1 cellular context compared by ENCODE assay signal in the genomic region with DNA sequence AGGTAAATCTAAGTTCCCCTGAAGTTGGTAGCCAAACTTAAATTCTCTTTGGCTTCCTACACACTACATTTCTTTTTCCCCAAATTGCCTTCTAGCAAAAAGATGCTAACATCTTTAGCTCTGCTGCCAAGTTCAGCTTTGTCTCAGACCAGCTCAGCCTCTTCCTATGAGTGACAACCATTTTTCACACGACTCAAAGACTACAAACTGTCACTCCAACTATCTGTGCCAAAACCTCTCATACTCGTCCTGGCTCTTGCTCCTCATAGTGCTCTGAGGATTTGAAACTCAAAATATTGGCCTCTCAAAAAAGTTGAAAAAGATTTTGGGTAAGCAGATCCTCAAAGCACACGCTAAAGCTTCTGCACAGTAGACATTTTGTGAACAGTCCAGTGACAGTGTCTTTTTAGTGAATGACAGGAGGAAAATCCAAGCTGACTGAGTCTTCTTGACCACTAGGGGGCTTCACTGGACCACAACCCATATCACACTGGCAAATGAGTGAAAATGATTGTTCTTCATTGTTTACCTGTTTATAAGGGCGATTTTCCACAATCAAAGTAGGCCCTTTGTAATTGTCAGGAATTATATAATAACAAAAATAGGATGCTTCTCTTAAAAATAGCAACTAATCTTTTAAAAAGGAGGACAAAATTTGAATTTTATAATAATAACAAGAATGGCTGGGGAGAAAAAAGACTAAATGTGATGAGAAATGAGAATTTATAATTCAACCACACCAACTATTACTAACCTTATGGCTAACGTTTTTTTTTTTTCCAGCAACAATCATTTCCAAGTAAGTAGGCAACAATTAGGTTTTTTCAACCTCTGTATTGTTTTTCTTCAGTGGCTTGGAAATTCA.
TF ChIP-seq lines count a peak whose summit lies in the region.

No MANE protein-coding gene starts in this region.

TF ChIP-seq in HepG2, 621 proteins besides CTCF, POLR2A, EP300 and RAD21 (continued from another document and continues in another):
- TF ChIP-seq, protein P1, sequence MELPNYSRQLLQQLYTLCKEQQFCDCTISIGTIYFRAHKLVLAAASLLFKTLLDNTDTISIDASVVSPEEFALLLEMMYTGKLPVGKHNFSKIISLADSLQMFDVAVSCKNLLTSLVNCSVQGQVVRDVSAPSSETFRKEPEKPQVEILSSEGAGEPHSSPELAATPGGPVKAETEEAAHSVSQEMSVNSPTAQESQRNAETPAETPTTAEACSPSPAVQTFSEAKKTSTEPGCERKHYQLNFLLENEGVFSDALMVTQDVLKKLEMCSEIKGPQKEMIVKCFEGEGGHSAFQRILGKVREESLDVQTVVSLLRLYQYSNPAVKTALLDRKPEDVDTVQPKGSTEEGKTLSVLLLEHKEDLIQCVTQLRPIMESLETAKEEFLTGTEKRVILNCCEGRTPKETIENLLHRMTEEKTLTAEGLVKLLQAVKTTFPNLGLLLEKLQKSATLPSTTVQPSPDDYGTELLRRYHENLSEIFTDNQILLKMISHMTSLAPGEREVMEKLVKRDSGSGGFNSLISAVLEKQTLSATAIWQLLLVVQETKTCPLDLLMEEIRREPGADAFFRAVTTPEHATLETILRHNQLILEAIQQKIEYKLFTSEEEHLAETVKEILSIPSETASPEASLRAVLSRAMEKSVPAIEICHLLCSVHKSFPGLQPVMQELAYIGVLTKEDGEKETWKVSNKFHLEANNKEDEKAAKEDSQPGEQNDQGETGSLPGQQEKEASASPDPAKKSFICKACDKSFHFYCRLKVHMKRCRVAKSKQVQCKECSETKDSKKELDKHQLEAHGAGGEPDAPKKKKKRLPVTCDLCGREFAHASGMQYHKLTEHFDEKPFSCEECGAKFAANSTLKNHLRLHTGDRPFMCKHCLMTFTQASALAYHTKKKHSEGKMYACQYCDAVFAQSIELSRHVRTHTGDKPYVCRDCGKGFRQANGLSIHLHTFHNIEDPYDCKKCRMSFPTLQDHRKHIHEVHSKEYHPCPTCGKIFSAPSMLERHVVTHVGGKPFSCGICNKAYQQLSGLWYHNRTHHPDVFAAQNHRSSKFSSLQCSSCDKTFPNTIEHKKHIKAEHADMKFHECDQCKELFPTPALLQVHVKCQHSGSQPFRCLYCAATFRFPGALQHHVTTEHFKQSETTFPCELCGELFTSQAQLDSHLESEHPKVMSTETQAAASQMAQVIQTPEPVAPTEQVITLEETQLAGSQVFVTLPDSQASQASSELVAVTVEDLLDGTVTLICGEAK (IDR thresholded peaks at IDR 0.05), result no peak
- TF ChIP-seq, protein P1 (CRISPR knock-in tag; IDR thresholded peaks at IDR 0.05), result no peak
- TF ChIP-seq ZNF558 (CRISPR knock-in tag; IDR thresholded peaks at IDR 0.05; ENCODE audit: borderline replicate concordance), result no peak
- 0 out of 2 replicates have a peak, but pooled peaks have one; percentile 39 for TF ChIP-seq ZNF782 (CRISPR knock-in tag; IDR thresholded peaks at IDR 0.05; ENCODE audit: borderline replicate concordance)
- TF ChIP-seq PTBP1 (IDR thresholded peaks at IDR 0.05; ENCODE audit: low read depth, low read length, poor library complexity, severe bottlenecking), result no peak
- TF ChIP-seq STAG1 (CRISPR knock-in tag; IDR thresholded peaks at IDR 0.05), result peak; percentile 71
- no peak for TF ChIP-seq DR1 (CRISPR knock-in tag; IDR thresholded peaks at IDR 0.05)
- TF ChIP-seq MAFK (conservative IDR thresholded peaks at IDR 0.05 in 1 of 2, IDR thresholded peaks at IDR 0.05 in 1 of 2; ENCODE audit: low read length in 2 of 2), result peak; percentile 29 to 52
- no peak for TF ChIP-seq MIER3 (CRISPR knock-in tag; IDR thresholded peaks at IDR 0.05; ENCODE audit: borderline replicate concordance)
- no peak for TF ChIP-seq ZBTB38 (CRISPR knock-in tag; IDR thresholded peaks at IDR 0.05)
- TF ChIP-seq ZNF768 (CRISPR knock-in tag; IDR thresholded peaks at IDR 0.05), result no peak
- no peak for TF ChIP-seq SOX6 (IDR thresholded peaks at IDR 0.05)
- TF ChIP-seq SOX6 (CRISPR knock-in tag; IDR thresholded peaks at IDR 0.05), result no peak
- TF ChIP-seq, protein P2, sequence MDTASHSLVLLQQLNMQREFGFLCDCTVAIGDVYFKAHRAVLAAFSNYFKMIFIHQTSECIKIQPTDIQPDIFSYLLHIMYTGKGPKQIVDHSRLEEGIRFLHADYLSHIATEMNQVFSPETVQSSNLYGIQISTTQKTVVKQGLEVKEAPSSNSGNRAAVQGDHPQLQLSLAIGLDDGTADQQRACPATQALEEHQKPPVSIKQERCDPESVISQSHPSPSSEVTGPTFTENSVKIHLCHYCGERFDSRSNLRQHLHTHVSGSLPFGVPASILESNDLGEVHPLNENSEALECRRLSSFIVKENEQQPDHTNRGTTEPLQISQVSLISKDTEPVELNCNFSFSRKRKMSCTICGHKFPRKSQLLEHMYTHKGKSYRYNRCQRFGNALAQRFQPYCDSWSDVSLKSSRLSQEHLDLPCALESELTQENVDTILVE (CRISPR knock-in tag; IDR thresholded peaks at IDR 0.05), result 0 out of 2 replicates have a peak, but pooled peaks have one; percentile 16
- no peak for TF ChIP-seq ATAD3A (CRISPR knock-in tag; IDR thresholded peaks at IDR 0.05)
- no peak for TF ChIP-seq ZNF678 (CRISPR knock-in tag; IDR thresholded peaks at IDR 0.05)
- no peak for TF ChIP-seq SP1 (IDR thresholded peaks at IDR 0.05)
- no peak for TF ChIP-seq SP1 (CRISPR knock-in tag; IDR thresholded peaks at IDR 0.05)
- TF ChIP-seq ZNF841 (CRISPR knock-in tag; IDR thresholded peaks at IDR 0.05; ENCODE audit: borderline replicate concordance), result no peak
- TF ChIP-seq, protein P3, sequence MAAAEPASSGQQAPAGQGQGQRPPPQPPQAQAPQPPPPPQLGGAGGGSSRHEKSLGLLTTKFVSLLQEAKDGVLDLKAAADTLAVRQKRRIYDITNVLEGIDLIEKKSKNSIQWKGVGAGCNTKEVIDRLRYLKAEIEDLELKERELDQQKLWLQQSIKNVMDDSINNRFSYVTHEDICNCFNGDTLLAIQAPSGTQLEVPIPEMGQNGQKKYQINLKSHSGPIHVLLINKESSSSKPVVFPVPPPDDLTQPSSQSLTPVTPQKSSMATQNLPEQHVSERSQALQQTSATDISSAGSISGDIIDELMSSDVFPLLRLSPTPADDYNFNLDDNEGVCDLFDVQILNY (CRISPR knock-in tag; conservative IDR thresholded peaks at IDR 0.05), result no peak
- TF ChIP-seq ZNF335 (CRISPR knock-in tag; IDR thresholded peaks at IDR 0.05), result no peak
- TF ChIP-seq, protein P4, sequence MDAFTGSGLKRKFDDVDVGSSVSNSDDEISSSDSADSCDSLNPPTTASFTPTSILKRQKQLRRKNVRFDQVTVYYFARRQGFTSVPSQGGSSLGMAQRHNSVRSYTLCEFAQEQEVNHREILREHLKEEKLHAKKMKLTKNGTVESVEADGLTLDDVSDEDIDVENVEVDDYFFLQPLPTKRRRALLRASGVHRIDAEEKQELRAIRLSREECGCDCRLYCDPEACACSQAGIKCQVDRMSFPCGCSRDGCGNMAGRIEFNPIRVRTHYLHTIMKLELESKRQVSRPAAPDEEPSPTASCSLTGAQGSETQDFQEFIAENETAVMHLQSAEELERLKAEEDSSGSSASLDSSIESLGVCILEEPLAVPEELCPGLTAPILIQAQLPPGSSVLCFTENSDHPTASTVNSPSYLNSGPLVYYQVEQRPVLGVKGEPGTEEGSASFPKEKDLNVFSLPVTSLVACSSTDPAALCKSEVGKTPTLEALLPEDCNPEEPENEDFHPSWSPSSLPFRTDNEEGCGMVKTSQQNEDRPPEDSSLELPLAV (CRISPR knock-in tag; conservative IDR thresholded peaks at IDR 0.05; ENCODE audit: low read depth), result no peak
- no peak for TF ChIP-seq ZNF607 (CRISPR knock-in tag; IDR thresholded peaks at IDR 0.05; ENCODE audit: borderline replicate concordance)
- no peak; the same call in 1 of the 2 replicates for TF ChIP-seq ZNF605 (CRISPR knock-in tag; IDR thresholded peaks at IDR 0.05)
- no peak for TF ChIP-seq ZNF33A (CRISPR knock-in tag; IDR thresholded peaks at IDR 0.05; ENCODE audit: borderline replicate concordance)
- TF ChIP-seq HNRNPK (IDR thresholded peaks at IDR 0.05; ENCODE audit: low read depth, low read length, poor library complexity, severe bottlenecking), result no peak
- TF ChIP-seq, protein P5, sequence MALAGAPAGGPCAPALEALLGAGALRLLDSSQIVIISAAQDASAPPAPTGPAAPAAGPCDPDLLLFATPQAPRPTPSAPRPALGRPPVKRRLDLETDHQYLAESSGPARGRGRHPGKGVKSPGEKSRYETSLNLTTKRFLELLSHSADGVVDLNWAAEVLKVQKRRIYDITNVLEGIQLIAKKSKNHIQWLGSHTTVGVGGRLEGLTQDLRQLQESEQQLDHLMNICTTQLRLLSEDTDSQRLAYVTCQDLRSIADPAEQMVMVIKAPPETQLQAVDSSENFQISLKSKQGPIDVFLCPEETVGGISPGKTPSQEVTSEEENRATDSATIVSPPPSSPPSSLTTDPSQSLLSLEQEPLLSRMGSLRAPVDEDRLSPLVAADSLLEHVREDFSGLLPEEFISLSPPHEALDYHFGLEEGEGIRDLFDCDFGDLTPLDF (CRISPR knock-in tag; IDR thresholded peaks at IDR 0.05), result no peak
- no peak for TF ChIP-seq RCOR2 (CRISPR knock-in tag; IDR thresholded peaks at IDR 0.05)
- no peak for TF ChIP-seq SIX1 (CRISPR knock-in tag; IDR thresholded peaks at IDR 0.05; ENCODE audit: borderline replicate concordance)
- no peak for TF ChIP-seq RAD51 (IDR thresholded peaks at IDR 0.05; ENCODE audit: borderline replicate concordance)
- TF ChIP-seq, protein P6, sequence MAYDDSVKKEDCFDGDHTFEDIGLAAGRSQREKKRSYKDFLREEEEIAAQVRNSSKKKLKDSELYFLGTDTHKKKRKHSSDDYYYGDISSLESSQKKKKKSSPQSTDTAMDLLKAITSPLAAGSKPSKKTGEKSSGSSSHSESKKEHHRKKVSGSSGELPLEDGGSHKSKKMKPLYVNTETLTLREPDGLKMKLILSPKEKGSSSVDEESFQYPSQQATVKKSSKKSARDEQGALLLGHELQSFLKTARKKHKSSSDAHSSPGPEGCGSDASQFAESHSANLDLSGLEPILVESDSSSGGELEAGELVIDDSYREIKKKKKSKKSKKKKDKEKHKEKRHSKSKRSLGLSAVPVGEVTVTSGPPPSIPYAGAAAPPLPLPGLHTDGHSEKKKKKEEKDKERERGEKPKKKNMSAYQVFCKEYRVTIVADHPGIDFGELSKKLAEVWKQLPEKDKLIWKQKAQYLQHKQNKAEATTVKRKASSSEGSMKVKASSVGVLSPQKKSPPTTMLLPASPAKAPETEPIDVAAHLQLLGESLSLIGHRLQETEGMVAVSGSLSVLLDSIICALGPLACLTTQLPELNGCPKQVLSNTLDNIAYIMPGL (CRISPR knock-in tag; IDR thresholded peaks at IDR 0.05; ENCODE audit: borderline replicate concordance in 1 of 2, low read depth in 1 of 2), result no peak
- TF ChIP-seq, protein P7, sequence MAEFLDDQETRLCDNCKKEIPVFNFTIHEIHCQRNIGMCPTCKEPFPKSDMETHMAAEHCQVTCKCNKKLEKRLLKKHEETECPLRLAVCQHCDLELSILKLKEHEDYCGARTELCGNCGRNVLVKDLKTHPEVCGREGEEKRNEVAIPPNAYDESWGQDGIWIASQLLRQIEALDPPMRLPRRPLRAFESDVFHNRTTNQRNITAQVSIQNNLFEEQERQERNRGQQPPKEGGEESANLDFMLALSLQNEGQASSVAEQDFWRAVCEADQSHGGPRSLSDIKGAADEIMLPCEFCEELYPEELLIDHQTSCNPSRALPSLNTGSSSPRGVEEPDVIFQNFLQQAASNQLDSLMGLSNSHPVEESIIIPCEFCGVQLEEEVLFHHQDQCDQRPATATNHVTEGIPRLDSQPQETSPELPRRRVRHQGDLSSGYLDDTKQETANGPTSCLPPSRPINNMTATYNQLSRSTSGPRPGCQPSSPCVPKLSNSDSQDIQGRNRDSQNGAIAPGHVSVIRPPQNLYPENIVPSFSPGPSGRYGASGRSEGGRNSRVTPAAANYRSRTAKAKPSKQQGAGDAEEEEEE (CRISPR knock-in tag; IDR thresholded peaks at IDR 0.05; ENCODE audit: borderline replicate concordance), result no peak
- no peak for TF ChIP-seq DNMT3B (CRISPR knock-in tag; conservative IDR thresholded peaks at IDR 0.05)
- TF ChIP-seq ZNF331 (CRISPR knock-in tag; IDR thresholded peaks at IDR 0.05), result peak; percentile 38; the same call in 1 of the 2 replicates
- TF ChIP-seq ZNF572 (CRISPR knock-in tag; IDR thresholded peaks at IDR 0.05), result no peak
